ENCODE assay signal across 1 cellular context in the genomic region with DNA sequence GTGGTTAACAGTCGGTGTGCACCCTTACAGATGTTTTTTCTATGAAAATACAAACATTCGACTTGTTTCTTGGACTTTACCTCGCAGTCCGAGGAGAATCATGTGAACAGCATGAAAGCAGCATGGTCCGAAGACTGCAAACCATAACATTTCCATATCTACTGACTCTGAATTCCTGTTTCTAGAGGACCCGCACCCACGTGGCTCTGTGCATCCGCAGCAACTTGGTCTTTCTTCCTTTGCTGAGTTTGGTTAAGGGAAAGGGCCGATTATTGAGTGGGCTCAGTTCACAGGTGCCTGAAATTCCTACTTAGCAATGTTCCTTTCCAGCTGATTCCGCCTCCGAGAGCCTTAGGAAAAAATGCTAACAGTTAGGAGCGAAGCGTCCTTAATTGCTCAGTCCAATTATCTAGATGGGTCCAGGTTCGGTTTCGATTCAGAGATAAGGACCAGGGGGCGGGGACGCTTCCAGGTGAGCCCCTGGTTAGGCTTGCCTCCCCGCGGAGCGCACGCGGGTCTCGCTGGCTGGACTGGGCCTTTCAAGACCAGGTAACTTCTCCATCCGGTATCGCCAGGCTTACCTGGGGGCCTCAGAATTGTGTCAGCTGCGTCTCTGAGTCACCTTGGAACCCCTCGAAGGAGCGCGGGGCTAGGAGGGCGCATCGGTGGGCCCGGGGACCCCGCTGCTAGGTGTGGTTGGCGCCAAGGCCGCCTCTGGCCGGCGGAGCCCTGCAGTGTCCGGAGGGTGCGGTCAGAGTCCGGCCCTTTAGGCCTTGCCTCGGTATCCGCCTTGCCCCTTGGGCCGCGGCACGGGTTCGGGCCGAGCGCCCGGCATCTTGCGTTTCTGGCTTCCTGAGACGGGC.
TF ChIP-seq lines count a peak whose summit lies in the region.

No MANE protein-coding gene starts in this region.

TF ChIP-seq in SK-N-SH, 30 proteins besides CTCF, POLR2A, EP300 and RAD21 (continued from another document):
- TF ChIP-seq, protein P1, sequence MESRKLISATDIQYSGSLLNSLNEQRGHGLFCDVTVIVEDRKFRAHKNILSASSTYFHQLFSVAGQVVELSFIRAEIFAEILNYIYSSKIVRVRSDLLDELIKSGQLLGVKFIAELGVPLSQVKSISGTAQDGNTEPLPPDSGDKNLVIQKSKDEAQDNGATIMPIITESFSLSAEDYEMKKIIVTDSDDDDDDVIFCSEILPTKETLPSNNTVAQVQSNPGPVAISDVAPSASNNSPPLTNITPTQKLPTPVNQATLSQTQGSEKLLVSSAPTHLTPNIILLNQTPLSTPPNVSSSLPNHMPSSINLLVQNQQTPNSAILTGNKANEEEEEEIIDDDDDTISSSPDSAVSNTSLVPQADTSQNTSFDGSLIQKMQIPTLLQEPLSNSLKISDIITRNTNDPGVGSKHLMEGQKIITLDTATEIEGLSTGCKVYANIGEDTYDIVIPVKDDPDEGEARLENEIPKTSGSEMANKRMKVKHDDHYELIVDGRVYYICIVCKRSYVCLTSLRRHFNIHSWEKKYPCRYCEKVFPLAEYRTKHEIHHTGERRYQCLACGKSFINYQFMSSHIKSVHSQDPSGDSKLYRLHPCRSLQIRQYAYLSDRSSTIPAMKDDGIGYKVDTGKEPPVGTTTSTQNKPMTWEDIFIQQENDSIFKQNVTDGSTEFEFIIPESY (IDR thresholded peaks at IDR 0.05; ENCODE audit: borderline replicate concordance, low read depth), result no peak
